Comparison of ENCODE assay signal across 23 cellular contexts in the genomic region with DNA sequence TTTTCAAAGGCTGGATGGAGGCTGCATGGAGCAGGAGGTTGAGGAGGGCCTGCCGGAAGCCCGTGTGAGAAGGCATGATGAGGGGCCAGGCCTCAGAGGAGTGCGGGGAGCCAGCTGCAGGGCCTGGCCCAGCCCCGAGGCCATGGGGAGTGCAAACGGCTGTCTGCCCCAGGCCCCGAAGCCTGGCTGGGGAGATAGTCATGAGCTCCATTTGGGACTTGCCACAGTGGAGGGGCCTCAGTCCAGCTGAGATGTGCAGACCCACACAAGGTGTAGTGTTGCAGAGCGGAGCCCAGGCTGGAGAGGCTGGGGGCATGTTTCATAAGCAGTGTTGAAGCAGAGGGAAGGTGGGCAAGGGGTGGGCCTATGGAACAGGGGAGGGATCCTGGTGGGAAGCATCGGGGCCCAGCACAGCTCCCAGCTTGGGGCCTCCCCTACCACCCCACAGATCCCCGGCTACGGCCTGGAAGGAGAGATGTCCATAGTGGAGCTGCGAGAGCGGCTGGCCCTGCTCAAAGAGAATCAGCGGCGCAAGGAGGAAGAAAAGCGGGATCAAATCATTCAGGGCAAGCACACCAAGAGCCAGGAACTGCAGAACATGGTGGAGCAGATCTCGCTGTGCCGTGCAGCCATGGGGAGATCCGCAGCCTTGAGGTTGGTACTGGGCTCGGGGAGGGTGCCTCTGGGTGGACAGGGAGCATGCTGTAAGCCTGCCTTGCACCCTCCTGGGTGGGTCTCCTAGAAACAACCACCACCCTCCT. TPM values are rescaled to one million over a fixed set of nuclear protein-coding genes. Genes with fewer than 3 reads are reported as not detected.
"Had no signal": no experiment of that assay in that cellular context is flagged by ENCODE, and none has a peak within 500 bp of the region (broad histone marks: within the 10 kb centered on the region; RNA-seq: fewer than 3 reads in every experiment).

No MANE protein-coding gene starts in this region.

- H3K9ac ChIP-seq: SK-N-SH had no signal

- H3K9me3 ChIP-seq: breast epithelium, Peyer's patch, SJCRH30, SK-N-SH had no signal

- H3K27ac Mint-ChIP-seq: activated CD8-positive, alpha-beta T cell treated with anti-CD3 and anti-CD28 coated beads for 36 hours; activated T-cell treated with anti-CD3 and anti-CD28 coated beads, Interleukin-2, amount 50 U/mL, for 72 hours; activated T-helper 2 cell treated with anti-CD3 and anti-CD28 coated beads, Interferon-gamma antibody, Interleukin-2, Interleukin-4, amounts not matched to agents 10 μg/mL and 5 μg/mL and 100 μg/mL, durations not matched to agents 14 hours and 24 hours and 36 hours; T-helper 1 cell treated with Interleukin-12 subunit alpha and Interleukin-12 subunit beta and Interleukin-4 antibody, amounts not matched to agents 30 μg/mL and 1 μg/mL, for 36 hours had no signal

- H3K9me3 Mint-ChIP-seq: activated CD8-positive, alpha-beta T cell treated with anti-CD3 and anti-CD28 coated beads for 36 hours; activated T-cell treated with anti-CD3 and anti-CD28 coated beads, Interleukin-2, amount 50 U/mL, for 72 hours; activated T-helper 2 cell treated with anti-CD3 and anti-CD28 coated beads, Interferon-gamma antibody, Interleukin-2, Interleukin-4, amounts not matched to agents 10 μg/mL and 5 μg/mL and 100 μg/mL, durations not matched to agents 14 hours and 24 hours and 36 hours; T-helper 1 cell treated with Interleukin-12 subunit alpha and Interleukin-12 subunit beta and Interleukin-4 antibody, amounts not matched to agents 30 μg/mL and 1 μg/mL, for 36 hours had no signal

- H3K36me3 ChIP-seq: breast epithelium, Peyer's patch, SJCRH30 had no signal

- DNase-seq: activated CD4-positive, alpha-beta T cell treated with anti-CD3 and anti-CD28 coated beads for 4 hours; activated CD8-positive, alpha-beta memory T cell treated with anti-CD3 and anti-CD28 coated beads, Interleukin-2, amount 50 U/mL, for 4 hours; activated CD8-positive, alpha-beta T cell treated with anti-CD3 and anti-CD28 coated beads for 36 hours; activated gamma-delta T cell treated with Interleukin-2 at 50 U/mL for 16 hours; activated naive CD4-positive, alpha-beta T cell treated with anti-CD3 and anti-CD28 coated beads, Interleukin-2, amount 50 U/mL, for 16 hours; activated T-cell treated with anti-CD3 and anti-CD28 coated beads, Interleukin-2, amount 50 U/mL, for 72 hours; Karpas-422; MM.1S; NCI-H1105; NCI-H1436; NCI-H1694 treated with DMSO at 0.1 percent for 48 hours; NCI-H2081; NCI-H524; Peyer's patch; Right ventricle myocardium superior; SJCRH30; SK-N-SH had no signal

- H3K4me2 ChIP-seq: SK-N-SH had no signal

- H3K27ac ChIP-seq: breast epithelium, Peyer's patch, RWPE1, SJCRH30 had no signal

- H3K4me3 Mint-ChIP-seq: activated CD8-positive, alpha-beta T cell treated with anti-CD3 and anti-CD28 coated beads for 36 hours; activated T-cell treated with anti-CD3 and anti-CD28 coated beads, Interleukin-2, amount 50 U/mL, for 72 hours; T-helper 1 cell treated with Interleukin-12 subunit alpha and Interleukin-12 subunit beta and Interleukin-4 antibody, amounts not matched to agents 30 μg/mL and 1 μg/mL, for 36 hours had no signal

- H3K4me3 ChIP-seq: breast epithelium, K562, Peyer's patch, SJCRH30 had no signal

- FAIRE-seq: K562 had no signal

- H3K27me3 ChIP-seq: breast epithelium, Peyer's patch had no signal

- H3K4me1 ChIP-seq: SJCRH30 had no signal

RNA-seq across cellular contexts. Expression of a gene that starts 41.0 kb away (rescaled TPM):
- total RNA-seq: activated CD8-positive, alpha-beta T cell treated with anti-CD3 and anti-CD28 coated beads for 36 hours; activated T-cell treated with anti-CD3 and anti-CD28 coated beads, Interleukin-2, amount 50 U/mL, for 72 hours; activated T-helper 2 cell treated with anti-CD3 and anti-CD28 coated beads, Interferon-gamma antibody, Interleukin-2, Interleukin-4, amounts not matched to agents 10 μg/mL and 5 μg/mL and 100 μg/mL, durations not matched to agents 14 hours and 24 hours and 36 hours; Right ventricle myocardium superior; SJCRH30 had no signal
- polyA plus RNA-seq: aorta had no signal

RNA-seq across cellular contexts. Expression of a gene that starts 41.3 kb away (rescaled TPM):
- total RNA-seq: SJCRH30 had no signal
